In the genomic region with DNA sequence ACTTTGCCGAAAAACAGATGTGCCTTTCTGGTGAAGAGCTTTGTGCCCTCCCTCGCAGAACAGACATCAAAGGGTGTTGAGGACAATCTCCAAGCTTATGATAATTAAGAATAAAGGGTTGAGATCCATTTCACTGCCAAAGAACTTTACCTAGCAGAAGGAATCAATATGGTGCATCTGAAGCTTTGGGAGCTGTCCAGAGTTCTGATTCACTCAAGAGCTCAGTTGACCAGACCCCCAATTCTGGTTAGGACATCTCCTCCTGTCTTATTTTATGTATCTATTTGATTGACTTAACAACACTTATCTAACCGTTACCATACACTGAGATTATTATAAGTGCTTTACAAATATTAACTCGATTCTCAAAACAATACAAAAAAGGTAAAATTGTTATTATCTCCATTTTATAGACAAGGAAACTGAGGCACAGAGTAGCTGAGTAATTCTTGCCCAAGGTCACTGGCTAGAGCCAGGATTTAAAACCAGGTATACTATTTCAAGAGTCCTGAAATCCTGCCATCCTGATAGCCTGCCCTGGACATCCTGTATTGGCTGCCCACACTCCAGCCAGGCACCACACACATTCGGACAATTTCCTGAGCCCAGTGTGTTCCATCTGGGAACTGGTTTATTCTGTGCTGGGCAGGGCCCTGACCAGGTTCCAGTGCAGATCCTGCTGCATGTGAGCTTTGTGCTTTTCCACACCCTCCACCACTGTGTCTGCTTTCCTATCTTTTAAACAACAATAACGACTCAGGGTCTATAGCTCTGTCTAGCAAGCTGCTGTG, we compare ENCODE assay signal across 1 cellular context.
A peak's percentile ranks its signal among the peaks of the same experiment; 100 is the strongest.
TF ChIP-seq lines count a peak whose summit lies in the region.

No MANE protein-coding gene starts in this region.

TF ChIP-seq in HCT116, 20 proteins besides CTCF, POLR2A, EP300 and RAD21:
- TF ChIP-seq, protein P1, sequence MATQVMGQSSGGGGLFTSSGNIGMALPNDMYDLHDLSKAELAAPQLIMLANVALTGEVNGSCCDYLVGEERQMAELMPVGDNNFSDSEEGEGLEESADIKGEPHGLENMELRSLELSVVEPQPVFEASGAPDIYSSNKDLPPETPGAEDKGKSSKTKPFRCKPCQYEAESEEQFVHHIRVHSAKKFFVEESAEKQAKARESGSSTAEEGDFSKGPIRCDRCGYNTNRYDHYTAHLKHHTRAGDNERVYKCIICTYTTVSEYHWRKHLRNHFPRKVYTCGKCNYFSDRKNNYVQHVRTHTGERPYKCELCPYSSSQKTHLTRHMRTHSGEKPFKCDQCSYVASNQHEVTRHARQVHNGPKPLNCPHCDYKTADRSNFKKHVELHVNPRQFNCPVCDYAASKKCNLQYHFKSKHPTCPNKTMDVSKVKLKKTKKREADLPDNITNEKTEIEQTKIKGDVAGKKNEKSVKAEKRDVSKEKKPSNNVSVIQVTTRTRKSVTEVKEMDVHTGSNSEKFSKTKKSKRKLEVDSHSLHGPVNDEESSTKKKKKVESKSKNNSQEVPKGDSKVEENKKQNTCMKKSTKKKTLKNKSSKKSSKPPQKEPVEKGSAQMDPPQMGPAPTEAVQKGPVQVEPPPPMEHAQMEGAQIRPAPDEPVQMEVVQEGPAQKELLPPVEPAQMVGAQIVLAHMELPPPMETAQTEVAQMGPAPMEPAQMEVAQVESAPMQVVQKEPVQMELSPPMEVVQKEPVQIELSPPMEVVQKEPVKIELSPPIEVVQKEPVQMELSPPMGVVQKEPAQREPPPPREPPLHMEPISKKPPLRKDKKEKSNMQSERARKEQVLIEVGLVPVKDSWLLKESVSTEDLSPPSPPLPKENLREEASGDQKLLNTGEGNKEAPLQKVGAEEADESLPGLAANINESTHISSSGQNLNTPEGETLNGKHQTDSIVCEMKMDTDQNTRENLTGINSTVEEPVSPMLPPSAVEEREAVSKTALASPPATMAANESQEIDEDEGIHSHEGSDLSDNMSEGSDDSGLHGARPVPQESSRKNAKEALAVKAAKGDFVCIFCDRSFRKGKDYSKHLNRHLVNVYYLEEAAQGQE (IDR thresholded peaks at IDR 0.05; ENCODE audit: low read depth) = peak; percentile 73
- TF ChIP-seq TCF7L2 (IDR thresholded peaks at IDR 0.05; ENCODE audit: borderline replicate concordance, extremely low read depth, insufficient read depth, insufficient read length) = no peak
- TF ChIP-seq FOSL1 (IDR thresholded peaks at IDR 0.05; ENCODE audit: low read depth) = no peak
